ENCODE assay signal across 1 cellular context in genomic region chr2:85888745-85889647, GRCh38.
A peak's percentile ranks its signal among the peaks of the same experiment; 100 is the strongest.
TF ChIP-seq lines count a peak whose summit lies in the region.

TSS of gene ST3GAL5 (minus strand) at chr2:85888990. CDS start at chr2:85888905, 85 bp downstream.

TF ChIP-seq in K562, 482 proteins besides CTCF, POLR2A, EP300 and RAD21 (continued from another document and continues in another):
- TF ChIP-seq ZNF639 (CRISPR knock-in tag; conservative IDR thresholded peaks at IDR 0.05 in 1 of 2, IDR thresholded peaks at IDR 0.05 in 1 of 2) = peak in 1 of 2 experiments; percentile 64; a peak in 2 of 4 replicates
- TF ChIP-seq BCOR (IDR thresholded peaks at IDR 0.05) = 0 out of 2 replicates have a peak, but pooled peaks have one; percentile 21
- TF ChIP-seq EZH2 (IDR thresholded peaks at IDR 0.05; ENCODE audit: borderline replicate concordance, low read depth, low read length) = no peak
- no peak for TF ChIP-seq GTF2B (IDR thresholded peaks at IDR 0.05; ENCODE audit: extremely low read depth, insufficient read length)
- TF ChIP-seq E2F8 (IDR thresholded peaks at IDR 0.05; ENCODE audit: low read depth, partially characterized antibody) = no peak
- no peak for TF ChIP-seq ZNF134 (CRISPR knock-in tag; conservative IDR thresholded peaks at IDR 0.05)
- TF ChIP-seq MNT (conservative IDR thresholded peaks at IDR 0.05) = peak in 1 of 2 experiments; percentile 75; a peak in 3 of 4 replicates
- no peak for TF ChIP-seq ZSCAN32 (CRISPR knock-in tag; IDR thresholded peaks at IDR 0.05)
- TF ChIP-seq RB1 (IDR thresholded peaks at IDR 0.05; ENCODE audit: low read depth) = peak; percentile 69; the same call in 1 of the 2 replicates
- TF ChIP-seq NR2F6 (CRISPR knock-in tag; IDR thresholded peaks at IDR 0.05) = 0 out of 2 replicates have a peak, but pooled peaks have one; percentile 22
- no peak for TF ChIP-seq CHD4 (IDR thresholded peaks at IDR 0.05; ENCODE audit: insufficient read depth, insufficient replicate concordance, low read depth, low read length, poor library complexity, severe bottlenecking)
- TF ChIP-seq XRCC3 (IDR thresholded peaks at IDR 0.05) = no peak
- TF ChIP-seq MAX (CRISPR knock-in tag; IDR thresholded peaks at IDR 0.05) = 0 out of 2 replicates have a peak, but pooled peaks have one; percentile 14
- TF ChIP-seq ZNF589 (CRISPR knock-in tag; IDR thresholded peaks at IDR 0.05; ENCODE audit: low read depth) = peak; percentile 46; the same call in 1 of the 2 replicates
- TF ChIP-seq SIN3B (IDR thresholded peaks at IDR 0.05; ENCODE audit: low read depth) = peak; percentile 25; the same call in 1 of the 2 replicates
- peak; percentile 61; the same call in 1 of the 2 replicates for TF ChIP-seq KLF16 (IDR thresholded peaks at IDR 0.05)
- peak; percentile 96 for TF ChIP-seq MAZ (CRISPR knock-in tag; conservative IDR thresholded peaks at IDR 0.05 in 1 of 2, IDR thresholded peaks at IDR 0.05 in 1 of 2)
- TF ChIP-seq SAP30 (IDR thresholded peaks at IDR 0.05; ENCODE audit: borderline replicate concordance, insufficient read depth, low read depth, low read length, poor library complexity, severe bottlenecking) = no peak
- TF ChIP-seq SMARCC2 (IDR thresholded peaks at IDR 0.05; ENCODE audit: low read depth) = peak; percentile 25; the same call in 1 of the 2 replicates
- no peak for TF ChIP-seq C11orf30 (IDR thresholded peaks at IDR 0.05; ENCODE audit: low read depth)
- TF ChIP-seq ZNF668 (CRISPR knock-in tag; IDR thresholded peaks at IDR 0.05) = no peak
- 0 out of 4 replicates have a peak, but pooled peaks of 1 of the 2 experiments have one; percentile 15 for TF ChIP-seq HDAC1 (IDR thresholded peaks at IDR 0.05)
- peak; percentile 36 for TF ChIP-seq HNRNPK (IDR thresholded peaks at IDR 0.05; ENCODE audit: low read depth, low read length, poor library complexity, severe bottlenecking)
- no peak for TF ChIP-seq NCOR1 (IDR thresholded peaks at IDR 0.05)
- peak; percentile 84 for TF ChIP-seq CREB1 (IDR thresholded peaks at IDR 0.05)
- TF ChIP-seq CREB1 (CRISPR knock-in tag; IDR thresholded peaks at IDR 0.05) = peak; percentile 66
- TF ChIP-seq JUND (IDR thresholded peaks at IDR 0.05; ENCODE audit: borderline replicate concordance, low read depth, low read length) = peak; percentile 61
- 0 out of 3 replicates have a peak, but pooled peaks have one; percentile 19 for TF ChIP-seq JUND (tag; IDR thresholded peaks at IDR 0.05; ENCODE audit: borderline replicate concordance, low read depth, low read length)
- no peak for TF ChIP-seq ETS2 (tag; IDR thresholded peaks at IDR 0.05; ENCODE audit: borderline replicate concordance, poor library complexity, severe bottlenecking)
- no peak for TF ChIP-seq HEY1 (CRISPR knock-in tag; IDR thresholded peaks at IDR 0.05; ENCODE audit: borderline replicate concordance)
- 0 out of 2 replicates have a peak, but pooled peaks have one; percentile 18 for TF ChIP-seq E2F3 (CRISPR knock-in tag; IDR thresholded peaks at IDR 0.05)
- TF ChIP-seq EGR1 (conservative IDR thresholded peaks at IDR 0.05) = peak; percentile 92
- no peak for TF ChIP-seq ATF1 (CRISPR knock-in tag; IDR thresholded peaks at IDR 0.05)
- TF ChIP-seq ATF1 (tag; IDR thresholded peaks at IDR 0.05) = peak; percentile 95
- peak; percentile 74 for TF ChIP-seq MYNN (IDR thresholded peaks at IDR 0.05)
- TF ChIP-seq MYNN (CRISPR knock-in tag; IDR thresholded peaks at IDR 0.05) = no peak
- no peak for TF ChIP-seq PRPF4 (IDR thresholded peaks at IDR 0.05; ENCODE audit: insufficient read depth, low read depth, low read length, poor library complexity, severe bottlenecking)
- TF ChIP-seq MTA3 (IDR thresholded peaks at IDR 0.05; ENCODE audit: borderline replicate concordance) = peak; percentile 88; the same call in 1 of the 2 replicates
- TF ChIP-seq KDM4B (IDR thresholded peaks at IDR 0.05; ENCODE audit: borderline replicate concordance in 2 of 2, low read depth in 1 of 2) = no peak
- peak; percentile 97 for TF ChIP-seq VEZF1 (CRISPR knock-in tag; IDR thresholded peaks at IDR 0.05)
- TF ChIP-seq ZBTB40 (IDR thresholded peaks at IDR 0.05) = peak; percentile 66
- no peak for TF ChIP-seq ZBTB40 (CRISPR knock-in tag; IDR thresholded peaks at IDR 0.05)
- TF ChIP-seq MAFG (tag; conservative IDR thresholded peaks at IDR 0.05) = no peak
- no peak for TF ChIP-seq ZBTB9 (CRISPR knock-in tag; IDR thresholded peaks at IDR 0.05)
- no peak for TF ChIP-seq ZNF12 (CRISPR knock-in tag; IDR thresholded peaks at IDR 0.05)
- no peak for TF ChIP-seq SNIP1 (IDR thresholded peaks at IDR 0.05; ENCODE audit: low read depth)
- TF ChIP-seq ARID2 (IDR thresholded peaks at IDR 0.05) = no peak
